Comparison of ENCODE assay signal across 16 cellular contexts in genomic region chr11:44104472-44105294, GRCh38. TPM values are rescaled to one million over a fixed set of nuclear protein-coding genes. Genes with fewer than 3 reads are reported as not detected.
DNase-seq lines count a peak whose midpoint lies in the region; ATAC-seq lines count a peak whose summit lies in the region.
"Had no signal": no experiment of that assay in that cellular context is flagged by ENCODE, and none has a peak within 500 bp of the region (broad histone marks: within the 10 kb centered on the region; RNA-seq: fewer than 3 reads in every experiment).

No MANE protein-coding gene starts in this region.

- H3K27me3 ChIP-seq in adipocyte (replicated peaks; ENCODE audit: control insufficient read depth, insufficient read depth, low read length) = no peaks in the 10 kb centered on the region
- H3K27me3 ChIP-seq: ovary, SJSA1 had no signal

- no peak for DNase-seq in activated T-cell treated with anti-CD3 and anti-CD28 coated beads, Interleukin-2, amount 50 U/mL, for 4 hours
- DNase-seq in activated T-cell treated with anti-CD3 and anti-CD28 coated beads, Interleukin-2, amount 50 U/mL, for 1 hour = no peak
- DNase-seq in adipocyte (ENCODE audit: low read depth) (peak; percentile 61), iPS-NIHi7 (ENCODE audit: extremely low spot score) (peak; percentile 46), pons (ENCODE audit: low spot score) (no peak)
- DNase-seq: activated CD4-positive, CD25-positive, alpha-beta regulatory T cell treated with anti-CD3 and anti-CD28 coated beads, Interleukin-2, amount 50 U/mL, for 72 hours; activated naive CD4-positive, alpha-beta T cell; AML-193; mammary epithelial cell; NCI-H345; ovary had no signal

- peaks cover 22% of the 10 kb centered on the region for H3K36me3 ChIP-seq in adipocyte (ENCODE audit: control insufficient read depth, insufficient read depth, low read length, severe bottlenecking)
- H3K36me3 ChIP-seq: ovary had no signal

- peaks cover 24% of the 10 kb centered on the region for H3K4me1 Mint-ChIP-seq in activated T-cell treated with anti-CD3 and anti-CD28 coated beads, Interleukin-2, amount 50 U/mL, for 4 hours (ENCODE audit: low read depth)

- ATAC-seq in activated T-cell treated with anti-CD3 and anti-CD28 coated beads, Interleukin-2, amount 50 U/mL, for 4 hours = peak; percentile 81 to 84
- ATAC-seq in HG02610 (IDR thresholded peaks at IDR 0.05; ENCODE audit: unreplicated experiment) (peak; percentile 69), GM21423 (IDR thresholded peaks at IDR 0.05; ENCODE audit: unreplicated experiment) (no peak), HG03521 (IDR thresholded peaks at IDR 0.05; ENCODE audit: unreplicated experiment) (no peak)

- no peaks in the 10 kb centered on the region for H3K27me3 Mint-ChIP-seq in activated T-cell treated with anti-CD3 and anti-CD28 coated beads, Interleukin-2, amount 50 U/mL, for 4 hours (ENCODE audit: low read depth)

- H3K9ac ChIP-seq in adipocyte (ENCODE audit: low read length) = no peak overlapping the region

- peaks cover 15% of the 10 kb centered on the region for H3K4me1 ChIP-seq in adipocyte (ENCODE audit: control insufficient read depth, insufficient read depth, low read length)

- H3K9me3 Mint-ChIP-seq in activated T-cell treated with anti-CD3 and anti-CD28 coated beads, Interleukin-2, amount 50 U/mL, for 4 hours = no peaks in the 10 kb centered on the region

- H3K4me3 ChIP-seq in adipocyte (ENCODE audit: low read length) = no peak overlapping the region
- H3K4me3 ChIP-seq: ovary, SJSA1 had no signal

- H3K9me3 ChIP-seq in adipocyte (ENCODE audit: control insufficient read depth, low read length) = no peaks in the 10 kb centered on the region
- H3K9me3 ChIP-seq: ovary, SJSA1 had no signal

- no peak overlapping the region for H3K4me3 Mint-ChIP-seq in activated T-cell treated with anti-CD3 and anti-CD28 coated beads, Interleukin-2, amount 50 U/mL, for 4 hours

- peaks cover 18% of the 10 kb centered on the region for H3K36me3 Mint-ChIP-seq in activated T-cell treated with anti-CD3 and anti-CD28 coated beads, Interleukin-2, amount 50 U/mL, for 4 hours (ENCODE audit: insufficient read depth)

RNA-seq across cellular contexts. Expression of gene EXT2, which starts 9.2 kb away (rescaled TPM):
- total RNA-seq in activated T-cell treated with anti-CD3 and anti-CD28 coated beads, Interleukin-2, amount 50 U/mL, for 4 hours = 10 to 100 TPM; 30.4 to 37.8 (median 35.3) TPM

RNA-seq across cellular contexts. Expression of gene ACCS, which starts 38.6 kb away (rescaled TPM):
- 1 to 10 TPM in 2 of 3 donors, under 1 TPM in 1; 0.79 to 2.3 (median 1.4) TPM for total RNA-seq in activated T-cell treated with anti-CD3 and anti-CD28 coated beads, Interleukin-2, amount 50 U/mL, for 4 hours

RNA-seq across cellular contexts. Expression of gene ACCSL, which starts 56.9 kb away (rescaled TPM):
- total RNA-seq in activated T-cell treated with anti-CD3 and anti-CD28 coated beads, Interleukin-2, amount 50 U/mL, for 4 hours = not detected
- total RNA-seq: LHCN-M2, mammary epithelial cell, ovary had no signal

Comparison
In these comparisons a context has a peak if more than half of its experiments do, and no peak if none do; other contexts are left out.
1. ATAC-seq: peak in activated T-cell treated with anti-CD3 and anti-CD28 coated beads, Interleukin-2, amount 50 U/mL, for 4 hours (2 of 2) and HG02610 (single experiment); none in GM21423 (single experiment) and HG03521 (single experiment).
2. DNase-seq: peak in adipocyte (single experiment) and iPS-NIHi7 (single experiment); none in activated T-cell treated with anti-CD3 and anti-CD28 coated beads, Interleukin-2, amount 50 U/mL, for 4 hours (single experiment), activated T-cell treated with anti-CD3 and anti-CD28 coated beads, Interleukin-2, amount 50 U/mL, for 1 hour (single experiment) and pons (single experiment).